In genomic region chr10:128049226-128050010, GRCh38 we compare ENCODE assay signal across 10 cellular contexts.
DNase-seq lines count a peak whose midpoint lies in the region; TF ChIP-seq lines count a peak whose summit lies in the region.
"Had no signal": no experiment of that assay in that cellular context is flagged by ENCODE, and none has a peak within 500 bp of the region (broad histone marks: within the 10 kb centered on the region; RNA-seq: fewer than 3 reads in every experiment).

No MANE protein-coding gene starts in this region.

- TF ChIP-seq CTCF in endothelial cell (IDR thresholded peaks at IDR 0.05; ENCODE audit: unreplicated experiment) (no peak), spleen (IDR thresholded peaks at IDR 0.05 in 8 of 11, conservative IDR thresholded peaks at IDR 0.05 in 3 of 11) (no peak), nephron progenitor cell (IDR thresholded peaks at IDR 0.05) (no peak)

- intact Hi-C loops in spleen (cut with DNase I; ENCODE audit: low total_unique reads): no loop called here

- peaks cover 21 to 98% (median 72%) of the 10 kb centered on the region in 6 donors for H3K4me1 ChIP-seq in spleen

- no peak for TF ChIP-seq POLR2A in spleen (IDR thresholded peaks at IDR 0.05)
- TF ChIP-seq POLR2A in erythroblast (IDR thresholded peaks at IDR 0.05; ENCODE audit: low read length): no peak

- H3K4me3 ChIP-seq in spleen: peak overlapping the region in 6 of 8 donors; percentile 42 to 74 (median 52)

- peaks cover 0 to 74% (median 24%) of the 10 kb centered on the region in 6 donors for H3K36me3 ChIP-seq in spleen

- peak overlapping the region; percentile 51 to 96 (median 90) for H3K27ac ChIP-seq in spleen

- no peaks in the 10 kb centered on the region for H3K9me3 ChIP-seq in spleen

- H3K4me3 Mint-ChIP-seq in T-helper 2 cell treated with Interferon-gamma antibody and Interleukin-4, amounts not matched to agents 5 μg/mL and 100 μg/mL, for 36 hours: peak overlapping the region; percentile 91
- H3K4me3 Mint-ChIP-seq in endothelial cell (ENCODE audit: unreplicated experiment): peak overlapping the region; percentile 90
- no peak overlapping the region for H3K4me3 Mint-ChIP-seq in nephron progenitor cell

- H3K27me3 Mint-ChIP-seq in T-helper 2 cell treated with Interferon-gamma antibody and Interleukin-4, amounts not matched to agents 5 μg/mL and 100 μg/mL, for 36 hours (ENCODE audit: low read depth): no peaks in the 10 kb centered on the region
- H3K27me3 Mint-ChIP-seq in endothelial cell (ENCODE audit: unreplicated experiment): peaks cover 14% of the 10 kb centered on the region
- peaks cover 4% of the 10 kb centered on the region for H3K27me3 Mint-ChIP-seq in nephron progenitor cell (ENCODE audit: low read depth, poor library complexity)

- no peaks in the 10 kb centered on the region for H3K9me3 Mint-ChIP-seq in T-helper 2 cell treated with Interferon-gamma antibody and Interleukin-4, amounts not matched to agents 5 μg/mL and 100 μg/mL, for 36 hours
- H3K9me3 Mint-ChIP-seq in endothelial cell (ENCODE audit: unreplicated experiment) (no peaks in the 10 kb centered on the region), nephron progenitor cell (no peaks in the 10 kb centered on the region)

- no peaks in the 10 kb centered on the region for H3K27me3 ChIP-seq in spleen (replicated peaks in 1 of 7)

- peaks cover 27% of the 10 kb centered on the region for H3K36me3 Mint-ChIP-seq in T-helper 2 cell treated with Interferon-gamma antibody and Interleukin-4, amounts not matched to agents 5 μg/mL and 100 μg/mL, for 36 hours (ENCODE audit: low read depth)
- peaks cover 62% of the 10 kb centered on the region for H3K36me3 Mint-ChIP-seq in endothelial cell (ENCODE audit: low read depth, unreplicated experiment)
- no peaks in the 10 kb centered on the region for H3K36me3 Mint-ChIP-seq in nephron progenitor cell (ENCODE audit: low read depth)

- no peak for DNase-seq in T-helper 2 cell treated with Interferon-gamma antibody and Interleukin-4, amounts not matched to agents 5 μg/mL and 100 μg/mL, for 36 hours (ENCODE audit: low spot score)
- DNase-seq in T-helper 2 cell (no peak), SKM-1 treated with dmso at 0.1 percent for 144 hours (lab: John Stamatoyannopoulos, UW; ENCODE audit: unreplicated experiment) (peak; percentile 24), endothelial cell (ENCODE audit: low spot score) (no peak), spleen (peak; percentile 76), erythroblast (lab: John Stamatoyannopoulos, UW) (no peak), kidney glomerular epithelial cell (lab: John Stamatoyannopoulos, UW) (no peak), nephron progenitor cell (no peak)
- DNase-seq: 8988T; effector CD4-positive, alpha-beta T cell had no signal

- H3K4me1 Mint-ChIP-seq in T-helper 2 cell treated with Interferon-gamma antibody and Interleukin-4, amounts not matched to agents 5 μg/mL and 100 μg/mL, for 36 hours (ENCODE audit: low read depth): peaks cover 35% of the 10 kb centered on the region
- peaks cover 72% of the 10 kb centered on the region for H3K4me1 Mint-ChIP-seq in endothelial cell (ENCODE audit: unreplicated experiment)
- peaks cover 26% of the 10 kb centered on the region for H3K4me1 Mint-ChIP-seq in nephron progenitor cell

- peak overlapping the region; percentile 95 for H3K27ac Mint-ChIP-seq in T-helper 2 cell treated with Interferon-gamma antibody and Interleukin-4, amounts not matched to agents 5 μg/mL and 100 μg/mL, for 36 hours
- H3K27ac Mint-ChIP-seq in endothelial cell (ENCODE audit: unreplicated experiment): no peak overlapping the region
- H3K27ac Mint-ChIP-seq in nephron progenitor cell: no peak overlapping the region

- WGBS in spleen, 5 donors: 73 to 86% (median 81%) methylated on average over 21 of the region's 21 CpGs

Comparison
In these comparisons a context has a peak if more than half of its experiments do, and no peak if none do; other contexts are left out.
1. DNase-seq: peak in SKM-1 treated with dmso at 0.1 percent for 144 hours (single experiment) and spleen (single experiment); none in T-helper 2 cell treated with Interferon-gamma antibody and Interleukin-4, amounts not matched to agents 5 μg/mL and 100 μg/mL, for 36 hours (single experiment), T-helper 2 cell (0 of 5), endothelial cell (single experiment), erythroblast (0 of 2), kidney glomerular epithelial cell (single experiment) and nephron progenitor cell (single experiment).